In genomic region chr5:81767097-81767496, GRCh38 we compare ENCODE assay signal across 17 cellular contexts. TPM values are rescaled to one million over a fixed set of nuclear protein-coding genes. Genes with fewer than 3 reads are reported as not detected.
DNase-seq lines count a peak whose midpoint lies in the region; ATAC-seq and TF ChIP-seq lines count a peak whose summit lies in the region.
"Had no signal": no experiment of that assay in that cellular context is flagged by ENCODE, and none has a peak within 500 bp of the region (broad histone marks: within the 10 kb centered on the region; RNA-seq: fewer than 3 reads in every experiment).

No MANE protein-coding gene starts in this region.

- no peak overlapping the region for H3K4ac ChIP-seq in mesenchymal stem cell (ENCODE audit: low read depth in 1 of 2, low read length in 2 of 2)

- 72% methylated on average over 8 of the region's 8 CpGs for WGBS in body of pancreas, 2 donors
- 80% methylated on average over 7 of the region's 8 CpGs for WGBS in mesenchymal stem cell
- WGBS in esophagus muscularis mucosa, result 79% methylated on average over 8 of the region's 8 CpGs

- H3K36me3 Mint-ChIP-seq in activated CD4-positive, alpha-beta T cell treated with anti-CD3 and anti-CD28 coated beads, Interleukin-2, amount 10 ng/mL, durations not matched to agents 24 days and 14 days (ENCODE audit: low read depth), result no peaks in the 10 kb centered on the region
- H3K36me3 Mint-ChIP-seq: CD14-positive monocyte; CD8-positive, alpha-beta T cell had no signal

- no peak overlapping the region for H2AK5ac ChIP-seq in mesenchymal stem cell (ENCODE audit: low read length, severe bottlenecking)

- intact Hi-C loops in activated CD4-positive, alpha-beta T cell treated with anti-CD3 and anti-CD28 coated beads, Interleukin-2, amount 10 ng/mL, durations not matched to agents 24 days and 14 days (cut with micrococcal nuclease), result no loop called here
- intact Hi-C loops in body of pancreas (cut with DNase I), result no loop called here
- intact Hi-C loops in esophagus muscularis mucosa (cut with DNase I), result no loop called here

- H3K27ac Mint-ChIP-seq in activated CD4-positive, alpha-beta T cell treated with anti-CD3 and anti-CD28 coated beads, Interleukin-2, amount 10 ng/mL, durations not matched to agents 24 days and 14 days, result no peak overlapping the region
- H3K27ac Mint-ChIP-seq: CD14-positive monocyte; CD8-positive, alpha-beta T cell had no signal

- peak; percentile 33 for DNase-seq in activated CD4-positive, alpha-beta T cell treated with anti-CD3 and anti-CD28 coated beads, Interleukin-2, amount 10 ng/mL, durations not matched to agents 24 days and 14 days
- no peak for DNase-seq in activated CD4-positive, alpha-beta T cell treated with anti-CD3 and anti-CD28 coated beads for 4 hours
- DNase-seq in body of pancreas, result no peak
- no peak for DNase-seq in mesenchymal stem cell
- no peak for DNase-seq in NCI-H1417 treated with DMSO at 0.1 percent for 48 hours (lab: John Stamatoyannopoulos, UW)
- no peak for DNase-seq in SW480 (ENCODE audit: low spot score)
- DNase-seq in esophagus muscularis mucosa (ENCODE audit: extremely low spot score), result no peak
- DNase-seq: COR-L47, DMS153, DMS79 treated with DMSO at 0.1 percent for 48 hours, EL, H7 had no signal

- no peak overlapping the region for H2BK120ac ChIP-seq in mesenchymal stem cell (ENCODE audit: low read depth, low read length)

- H4K8ac ChIP-seq in mesenchymal stem cell (ENCODE audit: low read length), result peak overlapping the region; percentile 45

- H3K9ac ChIP-seq in mesenchymal stem cell (ENCODE audit: low read length), result no peak overlapping the region
- no peak overlapping the region for H3K9ac ChIP-seq in parathyroid adenoma

- H3K4me1 Mint-ChIP-seq in activated CD4-positive, alpha-beta T cell treated with anti-CD3 and anti-CD28 coated beads, Interleukin-2, amount 10 ng/mL, durations not matched to agents 24 days and 14 days, result peaks cover 3% of the 10 kb centered on the region

- TF ChIP-seq CTCF in body of pancreas (IDR thresholded peaks at IDR 0.05), result no peak
- TF ChIP-seq CTCF in parathyroid adenoma (IDR thresholded peaks at IDR 0.05), result no peak
- no peak for TF ChIP-seq CTCF in esophagus muscularis mucosa (IDR thresholded peaks at IDR 0.05)

- H3K23ac ChIP-seq in mesenchymal stem cell (ENCODE audit: low read length in 2 of 2), result no peak overlapping the region

- peaks cover 2% of the 10 kb centered on the region for H3K27me3 Mint-ChIP-seq in activated CD4-positive, alpha-beta T cell treated with anti-CD3 and anti-CD28 coated beads, Interleukin-2, amount 10 ng/mL, durations not matched to agents 24 days and 14 days

- H3K27ac ChIP-seq in body of pancreas, result peak overlapping the region in 3 of 4 donors; percentile 24 to 57 (median 38)
- H3K27ac ChIP-seq in mesenchymal stem cell (ENCODE audit: low read length, poor library complexity, severe bottlenecking), result no peak overlapping the region
- no peak overlapping the region for H3K27ac ChIP-seq in parathyroid adenoma
- H3K27ac ChIP-seq in esophagus muscularis mucosa (replicated peaks in 1 of 4), result peak overlapping the region in 1 of 4 donors; percentile 8
- H3K27ac ChIP-seq: 22Rv1, HL-60 had no signal

- no peak overlapping the region for H2BK15ac ChIP-seq in mesenchymal stem cell (ENCODE audit: low read depth, poor library complexity, severe bottlenecking)

- no peak overlapping the region for H3K4me3 Mint-ChIP-seq in activated CD4-positive, alpha-beta T cell treated with anti-CD3 and anti-CD28 coated beads, Interleukin-2, amount 10 ng/mL, durations not matched to agents 24 days and 14 days
- H3K4me3 Mint-ChIP-seq: CD14-positive monocyte; CD8-positive, alpha-beta T cell had no signal

- peak overlapping the region; percentile 28 to 91 for H3K18ac ChIP-seq in mesenchymal stem cell (ENCODE audit: low read depth in 1 of 2, low read length in 2 of 2)

- H3K9me3 Mint-ChIP-seq in activated CD4-positive, alpha-beta T cell treated with anti-CD3 and anti-CD28 coated beads, Interleukin-2, amount 10 ng/mL, durations not matched to agents 24 days and 14 days, result peaks cover 4% of the 10 kb centered on the region
- H3K9me3 Mint-ChIP-seq: CD14-positive monocyte; CD8-positive, alpha-beta T cell had no signal

- no peak overlapping the region for H3K4me3 ChIP-seq in body of pancreas
- H3K4me3 ChIP-seq in mesenchymal stem cell (ENCODE audit: insufficient read depth in 1 of 2, low read depth in 1 of 2, low read length in 2 of 2), result no peak overlapping the region
- H3K4me3 ChIP-seq in parathyroid adenoma (ENCODE audit: low read depth, low read length), result no peak overlapping the region
- no peak overlapping the region for H3K4me3 ChIP-seq in esophagus muscularis mucosa

- H3K4me2 ChIP-seq in mesenchymal stem cell (ENCODE audit: low read length, poor library complexity, severe bottlenecking) (no peak overlapping the region), parathyroid adenoma (ENCODE audit: low read length) (no peak overlapping the region)

- H2BK12ac ChIP-seq in mesenchymal stem cell (ENCODE audit: low read length in 2 of 2), result peak overlapping the region in 1 of 2 experiments; percentile 75

- no peaks in the 10 kb centered on the region for H3K79me1 ChIP-seq in mesenchymal stem cell (replicated peaks; ENCODE audit: low read length, poor library complexity, severe bottlenecking)

- ATAC-seq in body of pancreas, result peak; percentile 50
- ATAC-seq: CD8-positive, alpha-beta T cell had no signal

- H2AFZ ChIP-seq in mesenchymal stem cell (ENCODE audit: low read depth, low read length) (no peak overlapping the region), parathyroid adenoma (peak overlapping the region; percentile 28)

- H3K4me1 ChIP-seq in body of pancreas (no peaks in the 10 kb centered on the region), mesenchymal stem cell (ENCODE audit: control insufficient read depth, insufficient read depth, low read depth, low read length) (peaks cover 2% of the 10 kb centered on the region), parathyroid adenoma (peaks cover under 1% of the 10 kb centered on the region), esophagus muscularis mucosa (peaks cover 0 to 39% (median 27%) of the 10 kb centered on the region in 4 donors)

- H4K91ac ChIP-seq in mesenchymal stem cell (ENCODE audit: low read length), result peak overlapping the region; percentile 52

- TF ChIP-seq POLR2A in body of pancreas (IDR thresholded peaks at IDR 0.05) (no peak), esophagus muscularis mucosa (IDR thresholded peaks at IDR 0.05; ENCODE audit: low read depth) (no peak)

- H3K27me3 ChIP-seq in body of pancreas, result no peaks in the 10 kb centered on the region
- no peaks in the 10 kb centered on the region for H3K27me3 ChIP-seq in mesenchymal stem cell (ENCODE audit: control insufficient read depth in 1 of 2, insufficient read depth in 1 of 2, low read length in 2 of 2)
- no peaks in the 10 kb centered on the region for H3K27me3 ChIP-seq in parathyroid adenoma (ENCODE audit: control insufficient read depth, insufficient read depth, low read length)
- H3K27me3 ChIP-seq in esophagus muscularis mucosa, result no peaks in the 10 kb centered on the region

- no peaks in the 10 kb centered on the region for H3K36me3 ChIP-seq in body of pancreas (replicated peaks in 1 of 2; ENCODE audit: insufficient read depth in 1 of 2, low read depth in 2 of 2)
- no peaks in the 10 kb centered on the region for H3K36me3 ChIP-seq in mesenchymal stem cell (ENCODE audit: control insufficient read depth in 1 of 2, insufficient read depth in 2 of 2, low read depth in 1 of 2, low read length in 2 of 2)
- no peaks in the 10 kb centered on the region for H3K36me3 ChIP-seq in parathyroid adenoma (ENCODE audit: control insufficient read depth, insufficient read depth, low read length)
- H3K36me3 ChIP-seq in esophagus muscularis mucosa, result no peaks in the 10 kb centered on the region

- no peak overlapping the region for H3K14ac ChIP-seq in mesenchymal stem cell (ENCODE audit: low read length in 2 of 2)

- H3K9me3 ChIP-seq in body of pancreas, result no peaks in the 10 kb centered on the region
- no peaks in the 10 kb centered on the region for H3K9me3 ChIP-seq in mesenchymal stem cell (ENCODE audit: control insufficient read depth, low read length)
- H3K9me3 ChIP-seq in parathyroid adenoma (ENCODE audit: control insufficient read depth, low read length), result no peaks in the 10 kb centered on the region
- no peaks in the 10 kb centered on the region for H3K9me3 ChIP-seq in esophagus muscularis mucosa

- no peak for TF ChIP-seq EP300 in esophagus muscularis mucosa (IDR thresholded peaks at IDR 0.05)

- H2BK5ac ChIP-seq in mesenchymal stem cell (ENCODE audit: low read depth, low read length, poor library complexity, severe bottlenecking), result no peak overlapping the region

- H3K79me2 ChIP-seq in parathyroid adenoma, result no peaks in the 10 kb centered on the region

RNA-seq across cellular contexts. Expression of gene SSBP2, which starts 16.2 kb away (rescaled TPM):
- total RNA-seq in activated CD4-positive, alpha-beta T cell treated with anti-CD3 and anti-CD28 coated beads, Interleukin-2, amount 10 ng/mL, durations not matched to agents 24 days and 14 days, result 13.1 and 13.4 TPM in 2 replicates
- 10 to 100 TPM; 18.1 to 31.4 TPM for total RNA-seq in body of pancreas
- polyA plus RNA-seq in mesenchymal stem cell (2013, experiment 1 of 2), result 18.3 TPM
- 17.5 TPM for polyA plus RNA-seq in mesenchymal stem cell (2013, experiment 2 of 2)
- 10 to 100 TPM; 62.9 to 97.2 (median 74.2) TPM for total RNA-seq in esophagus muscularis mucosa

Comparison
In these comparisons a context has a peak if more than half of its experiments do, and no peak if none do; other contexts are left out.
1. H3K27ac ChIP-seq: peak in body of pancreas (3 of 4); none in mesenchymal stem cell (single experiment) and parathyroid adenoma (single experiment).